14 cellular contexts compared by ENCODE assay signal in the genomic region with DNA sequence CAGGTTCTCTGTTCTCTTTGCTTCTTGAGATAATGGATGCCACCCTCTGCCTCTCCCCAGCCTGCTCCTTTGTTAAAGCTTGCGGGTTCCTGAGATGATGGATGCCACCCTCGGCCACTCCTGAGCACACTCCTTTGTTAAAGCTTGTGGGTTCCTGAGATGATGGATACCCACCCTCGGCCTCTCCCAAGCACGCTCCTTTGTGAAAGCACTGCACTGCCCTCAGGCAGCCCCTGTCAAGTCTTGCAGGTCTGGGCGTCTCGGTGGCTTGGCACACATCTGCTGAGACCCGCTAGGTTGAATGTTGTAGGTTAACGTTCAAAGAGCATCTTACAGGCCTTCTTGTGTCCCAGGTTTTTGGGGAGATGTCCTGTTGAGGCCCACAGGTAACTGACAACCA.
DNase-seq lines count a peak whose midpoint lies in the region; ATAC-seq, FAIRE-seq and TF ChIP-seq lines count a peak whose summit lies in the region.
"Had no signal": no experiment of that assay in that cellular context is flagged by ENCODE, and none has a peak within 500 bp of the region (broad histone marks: within the 10 kb centered on the region; RNA-seq: fewer than 3 reads in every experiment).

No MANE protein-coding gene starts in this region.

- no peaks in the 10 kb centered on the region for H3K36me3 ChIP-seq in kidney (ENCODE audit: control insufficient read depth in 1 of 2, insufficient read depth in 2 of 2, low read length in 2 of 2)

- intact Hi-C loops in kidney (cut with DNase I) (no loop called here), dorsolateral prefrontal cortex (cut with DNase I) (no loop called here)

- H3K27ac ChIP-seq in coronary artery: no peak overlapping the region
- H3K27ac ChIP-seq in kidney (ENCODE audit: low read depth in 2 of 2, low read length in 2 of 2): no peak overlapping the region
- H3K27ac ChIP-seq in dorsolateral prefrontal cortex: no peak overlapping the region
- H3K27ac ChIP-seq: 22Rv1, GM23248 had no signal

- H3K9me3 ChIP-seq in kidney (ENCODE audit: control insufficient read depth in 1 of 2, low read length in 2 of 2): no peaks in the 10 kb centered on the region

- H3K27me3 ChIP-seq in dorsolateral prefrontal cortex: peaks cover 0 to 3% (median 0%) of the 10 kb centered on the region in 45 donors

- in situ Hi-C loops in GM13977 (cut with MboI; ENCODE audit: low pct_unique_long_range_greater_than_20kb, low sequenced_read_pairs, unreplicated experiment): no loop called here

- H3K4me3 ChIP-seq in coronary artery: no peak overlapping the region
- H3K4me3 ChIP-seq in kidney (ENCODE audit: low read length in 2 of 2): no peak overlapping the region
- H3K4me3 ChIP-seq in dorsolateral prefrontal cortex: no peak overlapping the region
- H3K4me3 ChIP-seq: GM23248 had no signal

- no peaks in the 10 kb centered on the region for H3K4me1 ChIP-seq in kidney (ENCODE audit: control insufficient read depth in 1 of 2, insufficient read depth in 1 of 2, low read depth in 1 of 2, low read length in 2 of 2)

- FAIRE-seq in kidney (lab: Jason Lieb, UNC): no peak
- FAIRE-seq: H54 had no signal

- DNase-seq in NCI-H1092 treated with DMSO at 0.1 percent for 48 hours (lab: John Stamatoyannopoulos, UW) (peak; percentile 6), NCI-H1092 (lab: John Stamatoyannopoulos, UW) (no peak), ELF-1 (ENCODE audit: low read depth, low spot score) (peak; percentile 36), coronary artery (ENCODE audit: low spot score) (peak; percentile 59), kidney (peak; percentile 22), GM13977 (ENCODE audit: low spot score) (no peak), dorsolateral prefrontal cortex (no peak)
- DNase-seq: CD8-positive, alpha-beta T cell; DND-41; GM23248 had no signal

- no peak for ATAC-seq in HG03039 (IDR thresholded peaks at IDR 0.05; ENCODE audit: unreplicated experiment)
- ATAC-seq: CD8-positive, alpha-beta T cell; HCT116 had no signal

- TF ChIP-seq CTCF in coronary artery (IDR thresholded peaks at IDR 0.05): no peak
- TF ChIP-seq CTCF in kidney (IDR thresholded peaks at IDR 0.05; ENCODE audit: borderline replicate concordance, extremely low read depth, insufficient read depth): no peak
- TF ChIP-seq CTCF in GM13977 (IDR thresholded peaks at IDR 0.05; ENCODE audit: extremely low read depth, insufficient read depth, missing control alignments): no peak
- no peak for TF ChIP-seq CTCF in dorsolateral prefrontal cortex (IDR thresholded peaks at IDR 0.05 in 54 of 56, conservative IDR thresholded peaks at IDR 0.05 in 2 of 56; ENCODE audit: low read depth in 1 of 56, partially characterized antibody in 56 of 56)

- H3K9ac ChIP-seq in kidney (ENCODE audit: low read length in 2 of 2): no peak overlapping the region
- H3K9ac ChIP-seq: GM23248 had no signal

Comparison
In these comparisons a context has a peak if more than half of its experiments do, and no peak if none do; other contexts are left out.
1. DNase-seq: peak in NCI-H1092 treated with DMSO at 0.1 percent for 48 hours (single experiment), ELF-1 (single experiment), coronary artery (single experiment) and kidney (single experiment); none in NCI-H1092 (single experiment), GM13977 (single experiment) and dorsolateral prefrontal cortex (0 of 10).